ENCODE assay signal across 26 cellular contexts in the genomic region with DNA sequence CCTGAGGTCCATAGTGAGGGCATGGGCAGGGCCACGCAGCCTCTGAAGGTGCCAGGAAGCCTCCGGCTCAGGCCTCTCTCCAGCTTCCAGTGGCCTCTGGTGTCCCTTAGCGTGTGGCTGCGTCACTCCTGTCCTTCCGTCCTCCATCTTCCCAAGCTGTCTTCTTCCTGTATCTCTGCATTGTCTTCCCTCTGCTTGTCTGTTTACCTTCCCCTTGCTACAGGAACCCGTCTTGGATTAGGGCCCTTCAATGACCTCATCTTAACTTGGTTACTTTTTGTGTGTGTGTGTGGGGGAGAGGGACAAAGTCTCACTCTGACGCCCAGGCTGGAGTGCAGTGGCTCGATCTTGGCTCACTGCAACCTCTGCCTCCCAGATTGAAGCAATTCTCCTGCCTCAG.
"Had no signal": no experiment of that assay in that cellular context is flagged by ENCODE, and none has a peak within 500 bp of the region (broad histone marks: within the 10 kb centered on the region; RNA-seq: fewer than 3 reads in every experiment).

No MANE protein-coding gene starts in this region.

- H3K36me3 Mint-ChIP-seq: naive B cell, WTC11 had no signal

- H3K4me1 ChIP-seq: pancreas, prostate gland, transverse colon, uterus had no signal

- H3K27me3 ChIP-seq: esophagus muscularis mucosa, heart right ventricle, pancreas, transverse colon, uterus had no signal

- H3K27ac Mint-ChIP-seq: activated CD4-positive, alpha-beta T cell treated with anti-CD3 and anti-CD28 coated beads, Interleukin-2, amount 10 ng/mL, durations not matched to agents 7 days and 5 days; activated CD8-positive, alpha-beta T cell treated with anti-CD3 and anti-CD28 coated beads for 36 hours; activated T-helper 17 cell treated with anti-CD3 and anti-CD28 coated beads, Interleukin-2, amount 50 U/mL, for 72 hours; dendritic cell treated with granulocyte-macrophage colony-stimulating factor and Interleukin-4, amounts not matched to agents 40 ng/mL and 50 ng/mL, for 4 days; naive B cell; WTC11 had no signal

- H3K4me3 Mint-ChIP-seq: activated CD4-positive, alpha-beta T cell treated with anti-CD3 and anti-CD28 coated beads, Interleukin-2, amount 10 ng/mL, durations not matched to agents 7 days and 5 days; activated CD8-positive, alpha-beta T cell treated with anti-CD3 and anti-CD28 coated beads for 36 hours; activated T-cell treated with anti-CD3 and anti-CD28 coated beads, Interleukin-2, amount 50 U/mL, for 4 hours; activated T-helper 17 cell treated with anti-CD3 and anti-CD28 coated beads, Interleukin-2, amount 50 U/mL, for 72 hours; dendritic cell treated with granulocyte-macrophage colony-stimulating factor and Interleukin-4, amounts not matched to agents 40 ng/mL and 50 ng/mL, for 4 days; WTC11 had no signal

- H3K27ac ChIP-seq: esophagus muscularis mucosa, heart right ventricle, left ventricle myocardium inferior, pancreas, prostate gland, spleen, transverse colon, uterus had no signal

- H3K36me3 ChIP-seq: pancreas, prostate gland, transverse colon, uterus had no signal

- H3K9me3 Mint-ChIP-seq: activated CD4-positive, alpha-beta T cell treated with anti-CD3 and anti-CD28 coated beads, Interleukin-2, amount 10 ng/mL, durations not matched to agents 7 days and 5 days; activated CD8-positive, alpha-beta T cell treated with anti-CD3 and anti-CD28 coated beads for 36 hours; activated T-cell treated with anti-CD3 and anti-CD28 coated beads, Interleukin-2, amount 50 U/mL, for 4 hours; activated T-helper 17 cell treated with anti-CD3 and anti-CD28 coated beads, Interleukin-2, amount 50 U/mL, for 72 hours; dendritic cell treated with granulocyte-macrophage colony-stimulating factor and Interleukin-4, amounts not matched to agents 40 ng/mL and 50 ng/mL, for 4 days; naive B cell; WTC11 had no signal

- ATAC-seq: activated CD8-positive, alpha-beta T cell treated with anti-CD3 and anti-CD28 coated beads for 36 hours; activated T-cell treated with anti-CD3 and anti-CD28 coated beads, Interleukin-2, amount 50 U/mL, for 4 hours; activated T-helper 17 cell treated with anti-CD3 and anti-CD28 coated beads, Interleukin-2, amount 50 U/mL, for 72 hours; pancreas; WTC11 had no signal

- H3K4me3 ChIP-seq: esophagus muscularis mucosa, heart right ventricle, left ventricle myocardium inferior, pancreas, prostate gland, spleen, transverse colon, uterus had no signal

- H3K9me3 ChIP-seq: esophagus muscularis mucosa, heart right ventricle, left ventricle myocardium inferior, pancreas, prostate gland, spleen, transverse colon, uterus had no signal

- DNase-seq: activated CD4-positive, alpha-beta T cell treated with anti-CD3 and anti-CD28 coated beads for 1 hour; activated CD4-positive, alpha-beta T cell treated with anti-CD3 and anti-CD28 coated beads, Interleukin-2, amount 10 ng/mL, durations not matched to agents 7 days and 5 days; activated CD8-positive, alpha-beta T cell treated with anti-CD3 and anti-CD28 coated beads for 36 hours; activated gamma-delta T cell treated with Interleukin-2 at 50 U/mL for 16 hours; activated naive CD4-positive, alpha-beta T cell treated with anti-CD3 and anti-CD28 coated beads, Interleukin-2, amount 50 U/mL, for 16 hours; activated T-cell treated with anti-CD3 and anti-CD28 coated beads, Interleukin-2, amount 50 U/mL, for 4 hours; central memory CD4-positive, alpha-beta T cell; foreskin melanocyte; heart right ventricle; kidney glomerular epithelial cell; left ventricle myocardium inferior; mammary epithelial cell; naive B cell; nucleus accumbens; retina; spleen; stimulated activated naive CD4-positive, alpha-beta T cell treated with Interleukin-2 at 50 U/mL for 16 hours; T-helper 2 cell; transverse colon; uterus had no signal

- H3K4me1 Mint-ChIP-seq: activated CD4-positive, alpha-beta T cell treated with anti-CD3 and anti-CD28 coated beads, Interleukin-2, amount 10 ng/mL, durations not matched to agents 7 days and 5 days; activated T-helper 17 cell treated with anti-CD3 and anti-CD28 coated beads, Interleukin-2, amount 50 U/mL, for 72 hours; naive B cell; WTC11 had no signal
